1 cellular context compared by ENCODE assay signal in the genomic region with DNA sequence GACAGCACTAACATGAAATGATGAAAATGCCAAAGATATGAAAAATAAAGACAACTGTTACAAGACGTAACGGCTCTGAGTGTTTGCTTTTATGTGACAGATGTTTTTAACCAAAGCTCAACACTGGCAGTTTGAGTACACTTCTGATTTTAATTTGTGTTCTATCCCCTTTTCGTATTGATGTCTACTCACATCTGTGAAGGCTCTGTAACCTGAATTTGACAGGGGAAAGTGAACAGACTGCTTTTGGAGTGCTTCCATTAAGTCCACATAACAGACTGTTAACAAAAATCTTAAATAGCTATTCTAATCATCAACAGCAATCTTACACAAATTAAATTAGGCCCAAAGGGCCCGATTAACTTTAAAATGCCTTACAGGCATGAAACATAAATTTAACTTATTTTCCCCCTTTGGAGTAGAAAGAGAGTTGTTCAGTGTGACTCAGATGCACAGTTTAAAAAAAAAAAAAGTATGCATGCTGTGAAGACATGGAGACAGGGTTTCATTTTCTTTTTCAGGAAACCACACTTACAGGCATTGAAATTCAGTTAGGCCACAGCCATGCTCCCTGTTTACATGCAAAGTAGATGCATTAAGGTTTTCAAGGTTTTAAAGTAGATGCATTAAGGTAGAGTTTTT.
TF ChIP-seq lines count a peak whose summit lies in the region.

No MANE protein-coding gene starts in this region.

TF ChIP-seq in HepG2, 621 proteins besides CTCF, POLR2A, EP300 and RAD21 (continued from another document):
- TF ChIP-seq PRMT3 (CRISPR knock-in tag; IDR thresholded peaks at IDR 0.05; ENCODE audit: borderline replicate concordance, low read depth) (no peak), TBP (CRISPR knock-in tag; IDR thresholded peaks at IDR 0.05) (no peak), ZNF75D (CRISPR knock-in tag; IDR thresholded peaks at IDR 0.05; ENCODE audit: borderline replicate concordance) (no peak), RFX5 (IDR thresholded peaks at IDR 0.05; ENCODE audit: low read depth, low read length) (no peak), NR3C1 (CRISPR knock-in tag; IDR thresholded peaks at IDR 0.05) (no peak), ZFP90 (CRISPR knock-in tag; IDR thresholded peaks at IDR 0.05; ENCODE audit: borderline replicate concordance) (no peak), SMAD1 (CRISPR knock-in tag; IDR thresholded peaks at IDR 0.05; ENCODE audit: borderline replicate concordance, low read depth) (no peak), HIVEP1 (CRISPR knock-in tag; IDR thresholded peaks at IDR 0.05) (no peak), ZMYM2 (CRISPR knock-in tag; IDR thresholded peaks at IDR 0.05) (no peak), HNRNPUL1 (IDR thresholded peaks at IDR 0.05; ENCODE audit: low read depth, low read length) (no peak), ZNF850 (CRISPR knock-in tag; conservative IDR thresholded peaks at IDR 0.05) (no peak)
- TF ChIP-seq, protein P1, sequence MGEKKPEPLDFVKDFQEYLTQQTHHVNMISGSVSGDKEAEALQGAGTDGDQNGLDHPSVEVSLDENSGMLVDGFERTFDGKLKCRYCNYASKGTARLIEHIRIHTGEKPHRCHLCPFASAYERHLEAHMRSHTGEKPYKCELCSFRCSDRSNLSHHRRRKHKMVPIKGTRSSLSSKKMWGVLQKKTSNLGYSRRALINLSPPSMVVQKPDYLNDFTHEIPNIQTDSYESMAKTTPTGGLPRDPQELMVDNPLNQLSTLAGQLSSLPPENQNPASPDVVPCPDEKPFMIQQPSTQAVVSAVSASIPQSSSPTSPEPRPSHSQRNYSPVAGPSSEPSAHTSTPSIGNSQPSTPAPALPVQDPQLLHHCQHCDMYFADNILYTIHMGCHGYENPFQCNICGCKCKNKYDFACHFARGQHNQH (CRISPR knock-in tag; IDR thresholded peaks at IDR 0.05): no peak
- TF ChIP-seq, protein P2, sequence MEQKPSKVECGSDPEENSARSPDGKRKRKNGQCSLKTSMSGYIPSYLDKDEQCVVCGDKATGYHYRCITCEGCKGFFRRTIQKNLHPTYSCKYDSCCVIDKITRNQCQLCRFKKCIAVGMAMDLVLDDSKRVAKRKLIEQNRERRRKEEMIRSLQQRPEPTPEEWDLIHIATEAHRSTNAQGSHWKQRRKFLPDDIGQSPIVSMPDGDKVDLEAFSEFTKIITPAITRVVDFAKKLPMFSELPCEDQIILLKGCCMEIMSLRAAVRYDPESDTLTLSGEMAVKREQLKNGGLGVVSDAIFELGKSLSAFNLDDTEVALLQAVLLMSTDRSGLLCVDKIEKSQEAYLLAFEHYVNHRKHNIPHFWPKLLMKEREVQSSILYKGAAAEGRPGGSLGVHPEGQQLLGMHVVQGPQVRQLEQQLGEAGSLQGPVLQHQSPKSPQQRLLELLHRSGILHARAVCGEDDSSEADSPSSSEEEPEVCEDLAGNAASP (CRISPR knock-in tag; IDR thresholded peaks at IDR 0.05; ENCODE audit: borderline replicate concordance): no peak
